Comparison of ENCODE assay signal across 1 cellular context in genomic region chr10:3750352-3750816, GRCh38.
TF ChIP-seq lines count a peak whose summit lies in the region.

No MANE protein-coding gene starts in this region.

TF ChIP-seq in GM23338, 12 proteins besides CTCF, POLR2A, EP300 and RAD21 (continued from another document):
- TF ChIP-seq ZNF462 (CRISPR knock-in tag; IDR thresholded peaks at IDR 0.05) (no peak), CREB1 (CRISPR knock-in tag; IDR thresholded peaks at IDR 0.05; ENCODE audit: low read depth) (no peak), ZNF331 (CRISPR knock-in tag; IDR thresholded peaks at IDR 0.05; ENCODE audit: low read depth) (no peak), EZH2 (IDR thresholded peaks at IDR 0.05; ENCODE audit: low read depth, unreplicated experiment) (no peak)
- TF ChIP-seq, protein P1, sequence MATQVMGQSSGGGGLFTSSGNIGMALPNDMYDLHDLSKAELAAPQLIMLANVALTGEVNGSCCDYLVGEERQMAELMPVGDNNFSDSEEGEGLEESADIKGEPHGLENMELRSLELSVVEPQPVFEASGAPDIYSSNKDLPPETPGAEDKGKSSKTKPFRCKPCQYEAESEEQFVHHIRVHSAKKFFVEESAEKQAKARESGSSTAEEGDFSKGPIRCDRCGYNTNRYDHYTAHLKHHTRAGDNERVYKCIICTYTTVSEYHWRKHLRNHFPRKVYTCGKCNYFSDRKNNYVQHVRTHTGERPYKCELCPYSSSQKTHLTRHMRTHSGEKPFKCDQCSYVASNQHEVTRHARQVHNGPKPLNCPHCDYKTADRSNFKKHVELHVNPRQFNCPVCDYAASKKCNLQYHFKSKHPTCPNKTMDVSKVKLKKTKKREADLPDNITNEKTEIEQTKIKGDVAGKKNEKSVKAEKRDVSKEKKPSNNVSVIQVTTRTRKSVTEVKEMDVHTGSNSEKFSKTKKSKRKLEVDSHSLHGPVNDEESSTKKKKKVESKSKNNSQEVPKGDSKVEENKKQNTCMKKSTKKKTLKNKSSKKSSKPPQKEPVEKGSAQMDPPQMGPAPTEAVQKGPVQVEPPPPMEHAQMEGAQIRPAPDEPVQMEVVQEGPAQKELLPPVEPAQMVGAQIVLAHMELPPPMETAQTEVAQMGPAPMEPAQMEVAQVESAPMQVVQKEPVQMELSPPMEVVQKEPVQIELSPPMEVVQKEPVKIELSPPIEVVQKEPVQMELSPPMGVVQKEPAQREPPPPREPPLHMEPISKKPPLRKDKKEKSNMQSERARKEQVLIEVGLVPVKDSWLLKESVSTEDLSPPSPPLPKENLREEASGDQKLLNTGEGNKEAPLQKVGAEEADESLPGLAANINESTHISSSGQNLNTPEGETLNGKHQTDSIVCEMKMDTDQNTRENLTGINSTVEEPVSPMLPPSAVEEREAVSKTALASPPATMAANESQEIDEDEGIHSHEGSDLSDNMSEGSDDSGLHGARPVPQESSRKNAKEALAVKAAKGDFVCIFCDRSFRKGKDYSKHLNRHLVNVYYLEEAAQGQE (IDR thresholded peaks at IDR 0.05; ENCODE audit: unreplicated experiment) = no peak
